In the genomic region with DNA sequence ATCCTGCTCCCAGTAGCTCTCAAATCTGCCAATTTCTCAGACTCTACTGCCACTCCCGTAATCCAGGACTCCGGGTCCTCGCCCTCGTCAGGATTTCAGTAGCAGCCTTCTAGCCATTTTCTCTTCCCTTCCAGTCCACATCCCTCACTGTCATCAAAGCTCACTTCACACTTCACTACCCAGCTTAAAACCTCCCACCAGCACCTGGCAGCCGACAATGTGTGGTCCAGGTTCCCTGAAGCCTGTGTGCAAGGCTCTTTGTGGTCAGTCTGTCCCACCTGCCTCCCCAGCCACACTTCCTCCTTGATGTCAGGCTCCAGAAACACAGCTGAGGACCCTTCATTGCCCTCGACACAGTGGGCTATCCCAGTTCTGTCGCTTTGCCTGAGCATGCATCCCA, we compare ENCODE assay signal across 22 cellular contexts.
"Had no signal": no experiment of that assay in that cellular context is flagged by ENCODE, and none has a peak within 500 bp of the region (broad histone marks: within the 10 kb centered on the region; RNA-seq: fewer than 3 reads in every experiment).

No MANE protein-coding gene starts in this region.

- H3K9me3 ChIP-seq: gastrocnemius medialis, heart right ventricle, thoracic aorta, upper lobe of right lung had no signal

- H3K36me3 ChIP-seq: gastrocnemius medialis, heart right ventricle, thoracic aorta, upper lobe of right lung had no signal

- H3K27me3 ChIP-seq: dorsolateral prefrontal cortex, gastrocnemius medialis, heart right ventricle, upper lobe of right lung had no signal

- DNase-seq: activated CD4-positive, alpha-beta T cell treated with anti-CD3 and anti-CD28 coated beads for 48 hours; activated CD4-positive, CD25-positive, alpha-beta regulatory T cell; activated CD8-positive, alpha-beta T cell treated with anti-CD3 and anti-CD28 coated beads, Interleukin-2, amount 10 ng/mL, durations not matched to agents 7 days and 5 days; activated naive CD4-positive, alpha-beta T cell treated with anti-CD3 and anti-CD28 coated beads for 36 hours; activated naive CD8-positive, alpha-beta T cell treated with anti-CD3 and anti-CD28 coated beads, Interleukin-2, amount 50 U/mL, for 24 hours; activated T-cell treated with anti-CD3 and anti-CD28 coated beads, Interleukin-2, amount 50 U/mL, for 24 hours; anterior cingulate cortex; central memory CD4-positive, alpha-beta T cell; dorsolateral prefrontal cortex; endodermal cell; gastrocnemius medialis; heart right ventricle; immature natural killer cell; kidney glomerular epithelial cell; mesendoderm; naive thymus-derived CD4-positive, alpha-beta T cell; nucleus accumbens; posterior cingulate gyrus; stimulated activated naive B cell treated with anti-CD40 and anti-IgM and Interleukin-4, amounts not matched to agents 10 μg/mL and 1 μg/mL and 100 μg/mL, for 72 hours; upper lobe of right lung had no signal

- H3K9me3 Mint-ChIP-seq: activated naive CD4-positive, alpha-beta T cell treated with anti-CD3 and anti-CD28 coated beads for 36 hours; activated naive CD8-positive, alpha-beta T cell treated with anti-CD3 and anti-CD28 coated beads, Interleukin-2, amount 50 U/mL, for 24 hours; activated T-cell treated with anti-CD3 and anti-CD28 coated beads, Interleukin-2, amount 50 U/mL, for 24 hours; brain; endodermal cell; stimulated activated naive B cell treated with anti-CD40 and anti-IgM and Interleukin-4, amounts not matched to agents 10 μg/mL and 1 μg/mL and 100 μg/mL, for 72 hours had no signal

- H3K4me1 Mint-ChIP-seq: activated naive CD8-positive, alpha-beta T cell treated with anti-CD3 and anti-CD28 coated beads, Interleukin-2, amount 50 U/mL, for 24 hours; endodermal cell; immature natural killer cell; naive thymus-derived CD4-positive, alpha-beta T cell had no signal

- H3K4me3 ChIP-seq: dorsolateral prefrontal cortex, gastrocnemius medialis, heart right ventricle, thoracic aorta, upper lobe of right lung had no signal

- H3K4me3 Mint-ChIP-seq: activated CD8-positive, alpha-beta T cell treated with anti-CD3 and anti-CD28 coated beads, Interleukin-2, amount 10 ng/mL, durations not matched to agents 7 days and 5 days; activated naive CD4-positive, alpha-beta T cell treated with anti-CD3 and anti-CD28 coated beads for 36 hours; activated naive CD8-positive, alpha-beta T cell treated with anti-CD3 and anti-CD28 coated beads, Interleukin-2, amount 50 U/mL, for 24 hours; activated T-cell treated with anti-CD3 and anti-CD28 coated beads, Interleukin-2, amount 50 U/mL, for 24 hours; brain; endodermal cell; immature natural killer cell; naive thymus-derived CD4-positive, alpha-beta T cell; stimulated activated naive B cell treated with anti-CD40 and anti-IgM and Interleukin-4, amounts not matched to agents 10 μg/mL and 1 μg/mL and 100 μg/mL, for 72 hours had no signal

- H3K36me3 Mint-ChIP-seq: immature natural killer cell; naive thymus-derived CD4-positive, alpha-beta T cell; stimulated activated naive B cell treated with anti-CD40 and anti-IgM and Interleukin-4, amounts not matched to agents 10 μg/mL and 1 μg/mL and 100 μg/mL, for 72 hours had no signal

- H3K4me1 ChIP-seq: gastrocnemius medialis had no signal

- H3K27ac Mint-ChIP-seq: activated CD8-positive, alpha-beta T cell treated with anti-CD3 and anti-CD28 coated beads, Interleukin-2, amount 10 ng/mL, durations not matched to agents 7 days and 5 days; activated naive CD4-positive, alpha-beta T cell treated with anti-CD3 and anti-CD28 coated beads for 36 hours; activated naive CD8-positive, alpha-beta T cell treated with anti-CD3 and anti-CD28 coated beads, Interleukin-2, amount 50 U/mL, for 24 hours; activated T-cell treated with anti-CD3 and anti-CD28 coated beads, Interleukin-2, amount 50 U/mL, for 24 hours; endodermal cell; immature natural killer cell; naive thymus-derived CD4-positive, alpha-beta T cell; stimulated activated naive B cell treated with anti-CD40 and anti-IgM and Interleukin-4, amounts not matched to agents 10 μg/mL and 1 μg/mL and 100 μg/mL, for 72 hours had no signal
